Comparison of ENCODE assay signal across 1 cellular context in the genomic region with DNA sequence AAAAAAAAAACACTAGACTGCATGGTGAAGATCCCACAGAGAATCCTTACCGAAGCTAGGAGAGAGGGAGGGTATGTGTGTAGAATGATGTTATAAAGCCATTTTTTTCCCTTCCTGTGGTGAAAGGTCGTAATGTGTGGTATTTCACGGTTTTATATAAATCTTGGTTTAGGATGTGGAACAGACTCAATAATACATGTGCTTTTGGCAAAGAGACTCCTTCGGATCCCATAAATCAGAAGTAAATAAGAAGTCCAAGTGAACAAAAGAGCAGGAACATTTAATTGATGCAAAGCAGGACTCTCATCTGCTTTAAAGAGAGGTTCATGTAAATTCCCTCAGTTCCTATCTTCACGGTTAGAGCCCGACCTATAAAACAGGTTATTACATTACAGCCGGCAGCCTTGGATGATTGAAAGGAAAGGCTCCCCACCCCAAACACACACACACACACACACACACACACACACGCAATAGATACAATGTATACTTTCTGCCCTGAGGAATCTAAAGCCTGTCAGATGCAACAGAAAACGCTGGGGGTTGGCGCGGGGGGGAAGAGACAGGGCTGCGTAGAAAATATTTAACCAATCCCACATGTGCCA.
A peak's percentile ranks its signal among the peaks of the same experiment; 100 is the strongest.
TF ChIP-seq lines count a peak whose summit lies in the region.

No MANE protein-coding gene starts in this region.

TF ChIP-seq in HEK293T, 16 proteins besides CTCF, POLR2A, EP300 and RAD21 (continued from another document):
- TF ChIP-seq, protein P1, sequence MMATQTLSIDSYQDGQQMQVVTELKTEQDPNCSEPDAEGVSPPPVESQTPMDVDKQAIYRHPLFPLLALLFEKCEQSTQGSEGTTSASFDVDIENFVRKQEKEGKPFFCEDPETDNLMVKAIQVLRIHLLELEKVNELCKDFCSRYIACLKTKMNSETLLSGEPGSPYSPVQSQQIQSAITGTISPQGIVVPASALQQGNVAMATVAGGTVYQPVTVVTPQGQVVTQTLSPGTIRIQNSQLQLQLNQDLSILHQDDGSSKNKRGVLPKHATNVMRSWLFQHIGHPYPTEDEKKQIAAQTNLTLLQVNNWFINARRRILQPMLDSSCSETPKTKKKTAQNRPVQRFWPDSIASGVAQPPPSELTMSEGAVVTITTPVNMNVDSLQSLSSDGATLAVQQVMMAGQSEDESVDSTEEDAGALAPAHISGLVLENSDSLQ (IDR thresholded peaks at IDR 0.05) = peak; percentile 65
- TF ChIP-seq SUZ12 (IDR thresholded peaks at IDR 0.05) (no peak), FOXK2 (IDR thresholded peaks at IDR 0.05) (no peak), CTBP1 (IDR thresholded peaks at IDR 0.05; ENCODE audit: borderline replicate concordance) (no peak), HDGF (IDR thresholded peaks at IDR 0.05; ENCODE audit: borderline replicate concordance) (no peak)
TF ChIP-seq in HEK293T: peak in this region for 3.
